Comparison of ENCODE assay signal across 14 cellular contexts in genomic region chr4:119039779-119040178, GRCh38.
A peak's percentile ranks its signal among the peaks of the same experiment; 100 is the strongest.
DNase-seq lines count a peak whose midpoint lies in the region; ATAC-seq and TF ChIP-seq lines count a peak whose summit lies in the region.
"Had no signal": no experiment of that assay in that cellular context is flagged by ENCODE, and none has a peak within 500 bp of the region (broad histone marks: within the 10 kb centered on the region; RNA-seq: fewer than 3 reads in every experiment).

No MANE protein-coding gene starts in this region.

- DNase-seq in BE2C (peak; percentile 47), LNCaP clone FGC (ENCODE audit: low read depth) (no peak), coronary artery (ENCODE audit: low spot score) (no peak), osteocyte (ENCODE audit: extremely low spot score, unreplicated experiment) (no peak), GM19238 (ENCODE audit: insufficient read length, low spot score) (no peak), NCI-H2171 (lab: John Stamatoyannopoulos, UW) (no peak)
- DNase-seq in activated CD4-positive, alpha-beta T cell treated with anti-CD3 and anti-CD28 coated beads for 4 hours: no peak
- DNase-seq: CD8-positive, alpha-beta memory T cell; lower lobe of right lung; NCI-H1105; SHP77 treated with DMSO at 0.1 percent for 48 hours; stimulated activated CD4-positive, alpha-beta T cell treated with anti-CD3 and anti-CD28 coated beads, Interleukin-15, amount 100 ng/mL, for 24 hours; stimulated activated naive CD8-positive, alpha-beta T cell treated with anti-CD3 and anti-CD28 coated beads, Interleukin-15, Interleukin-2, amounts not matched to agents 100 U/mL and 50 U/mL, for 24 hours had no signal

- H3K9me3 Mint-ChIP-seq in osteocyte (ENCODE audit: unreplicated experiment): no peaks in the 10 kb centered on the region
- H3K9me3 Mint-ChIP-seq: CD8-positive, alpha-beta memory T cell had no signal

- H3K4me3 Mint-ChIP-seq in osteocyte (ENCODE audit: unreplicated experiment): no peak overlapping the region
- H3K4me3 Mint-ChIP-seq: CD8-positive, alpha-beta memory T cell had no signal

- H3K4me3 ChIP-seq in BE2C (ENCODE audit: low read depth, low read length) (no peak overlapping the region), LNCaP clone FGC (ENCODE audit: low read depth, low read length) (no peak overlapping the region), coronary artery (no peak overlapping the region)
- H3K4me3 ChIP-seq: lower lobe of right lung had no signal

- H3K36me3 ChIP-seq in BE2C: peaks cover 39% of the 10 kb centered on the region
- H3K36me3 ChIP-seq: lower lobe of right lung had no signal

- H3K27me3 ChIP-seq in BE2C: no peaks in the 10 kb centered on the region

- H3K4me1 ChIP-seq in BE2C: peaks cover 16% of the 10 kb centered on the region

- no peaks in the 10 kb centered on the region for H3K9me3 ChIP-seq in BE2C
- H3K9me3 ChIP-seq: lower lobe of right lung had no signal

- ATAC-seq in HG03097 (IDR thresholded peaks at IDR 0.05; ENCODE audit: low FRiP score, unreplicated experiment): no peak
- ATAC-seq: lower lobe of right lung; stimulated activated naive CD8-positive, alpha-beta T cell treated with anti-CD3 and anti-CD28 coated beads, Interleukin-15, Interleukin-2, amounts not matched to agents 100 U/mL and 50 U/mL, for 24 hours had no signal

- H3K4me1 Mint-ChIP-seq in osteocyte (ENCODE audit: unreplicated experiment): peaks cover 73% of the 10 kb centered on the region

- H3K27ac Mint-ChIP-seq in osteocyte (ENCODE audit: unreplicated experiment): peak overlapping the region; percentile 89

- peak overlapping the region; percentile 74 to 82 for H3K27ac ChIP-seq in coronary artery

- H3K36me3 Mint-ChIP-seq in osteocyte (ENCODE audit: unreplicated experiment): no peaks in the 10 kb centered on the region
- H3K36me3 Mint-ChIP-seq: CD8-positive, alpha-beta memory T cell had no signal

- H3K27me3 Mint-ChIP-seq in osteocyte (ENCODE audit: unreplicated experiment): no peaks in the 10 kb centered on the region

- peak; percentile 54 for TF ChIP-seq CTCF in BE2C (IDR thresholded peaks at IDR 0.05; ENCODE audit: low read depth, low read length)
- TF ChIP-seq CTCF in LNCaP clone FGC (IDR thresholded peaks at IDR 0.05; ENCODE audit: control insufficient read depth, extremely low read depth, insufficient read depth): peak; percentile 24; the same call in 1 of the 2 replicates
- no peak for TF ChIP-seq CTCF in coronary artery (IDR thresholded peaks at IDR 0.05)
- TF ChIP-seq CTCF in osteocyte (IDR thresholded peaks at IDR 0.05): no peak

Comparison
In these comparisons a context has a peak if more than half of its experiments do, and no peak if none do; other contexts are left out.
1. CTCF ChIP-seq: peak in BE2C (single experiment) and LNCaP clone FGC (single experiment); none in coronary artery (single experiment) and osteocyte (single experiment).